ENCODE assay signal across 1 cellular context in the genomic region with DNA sequence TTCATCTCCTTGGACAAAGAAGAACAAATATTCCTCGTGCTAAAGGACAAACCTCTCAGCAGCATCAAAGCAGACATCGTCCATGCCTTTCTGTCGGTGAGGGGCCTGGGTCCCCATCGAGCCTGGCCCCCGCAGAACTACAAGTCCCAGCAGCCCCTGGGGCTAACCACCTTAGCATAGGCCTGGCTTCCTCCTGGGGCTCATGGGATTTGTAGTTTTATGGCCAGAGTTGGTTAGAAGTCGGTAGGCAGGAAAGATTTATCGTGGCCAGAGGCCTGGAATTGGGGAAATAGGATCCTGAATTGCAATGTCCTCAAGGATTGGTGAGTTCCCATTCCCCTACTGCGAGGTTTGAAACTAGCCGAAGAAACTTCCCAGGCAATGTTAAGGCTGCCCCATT.
TF ChIP-seq lines count a peak whose summit lies in the region.

No MANE protein-coding gene starts in this region.

TF ChIP-seq in K562, 482 proteins besides CTCF, POLR2A, EP300 and RAD21 (continues in another document):
- no peak for TF ChIP-seq PCBP2 (IDR thresholded peaks at IDR 0.05; ENCODE audit: low read depth, low read length, poor library complexity, severe bottlenecking)
- 0 out of 2 replicates have a peak, but pooled peaks have one; percentile 31 for TF ChIP-seq CHD2 (IDR thresholded peaks at IDR 0.05; ENCODE audit: low read depth, low read length)
- no peak for TF ChIP-seq NCOA2 (IDR thresholded peaks at IDR 0.05; ENCODE audit: partially characterized antibody in 2 of 2)
- TF ChIP-seq RBM34 (IDR thresholded peaks at IDR 0.05; ENCODE audit: borderline replicate concordance, insufficient read depth, low read length): no peak
- 0 out of 2 replicates have a peak, but pooled peaks have one; percentile 64 for TF ChIP-seq ZNF644 (tag; IDR thresholded peaks at IDR 0.05; ENCODE audit: low read depth)
- TF ChIP-seq ESRRB (CRISPR knock-in tag; IDR thresholded peaks at IDR 0.05; ENCODE audit: borderline replicate concordance): no peak
- TF ChIP-seq, protein P1, sequence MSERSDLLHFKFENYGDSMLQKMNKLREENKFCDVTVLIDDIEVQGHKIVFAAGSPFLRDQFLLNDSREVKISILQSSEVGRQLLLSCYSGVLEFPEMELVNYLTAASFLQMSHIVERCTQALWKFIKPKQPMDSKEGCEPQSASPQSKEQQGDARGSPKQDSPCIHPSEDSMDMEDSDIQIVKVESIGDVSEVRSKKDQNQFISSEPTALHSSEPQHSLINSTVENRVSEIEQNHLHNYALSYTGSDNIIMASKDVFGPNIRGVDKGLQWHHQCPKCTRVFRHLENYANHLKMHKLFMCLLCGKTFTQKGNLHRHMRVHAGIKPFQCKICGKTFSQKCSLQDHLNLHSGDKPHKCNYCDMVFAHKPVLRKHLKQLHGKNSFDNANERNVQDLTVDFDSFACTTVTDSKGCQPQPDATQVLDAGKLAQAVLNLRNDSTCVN (CRISPR knock-in tag; IDR thresholded peaks at IDR 0.05): no peak
- no peak for TF ChIP-seq NR2C1 (IDR thresholded peaks at IDR 0.05)
- peak; percentile 64 for TF ChIP-seq NR2C1 (tag; IDR thresholded peaks at IDR 0.05)
- TF ChIP-seq, protein P2, sequence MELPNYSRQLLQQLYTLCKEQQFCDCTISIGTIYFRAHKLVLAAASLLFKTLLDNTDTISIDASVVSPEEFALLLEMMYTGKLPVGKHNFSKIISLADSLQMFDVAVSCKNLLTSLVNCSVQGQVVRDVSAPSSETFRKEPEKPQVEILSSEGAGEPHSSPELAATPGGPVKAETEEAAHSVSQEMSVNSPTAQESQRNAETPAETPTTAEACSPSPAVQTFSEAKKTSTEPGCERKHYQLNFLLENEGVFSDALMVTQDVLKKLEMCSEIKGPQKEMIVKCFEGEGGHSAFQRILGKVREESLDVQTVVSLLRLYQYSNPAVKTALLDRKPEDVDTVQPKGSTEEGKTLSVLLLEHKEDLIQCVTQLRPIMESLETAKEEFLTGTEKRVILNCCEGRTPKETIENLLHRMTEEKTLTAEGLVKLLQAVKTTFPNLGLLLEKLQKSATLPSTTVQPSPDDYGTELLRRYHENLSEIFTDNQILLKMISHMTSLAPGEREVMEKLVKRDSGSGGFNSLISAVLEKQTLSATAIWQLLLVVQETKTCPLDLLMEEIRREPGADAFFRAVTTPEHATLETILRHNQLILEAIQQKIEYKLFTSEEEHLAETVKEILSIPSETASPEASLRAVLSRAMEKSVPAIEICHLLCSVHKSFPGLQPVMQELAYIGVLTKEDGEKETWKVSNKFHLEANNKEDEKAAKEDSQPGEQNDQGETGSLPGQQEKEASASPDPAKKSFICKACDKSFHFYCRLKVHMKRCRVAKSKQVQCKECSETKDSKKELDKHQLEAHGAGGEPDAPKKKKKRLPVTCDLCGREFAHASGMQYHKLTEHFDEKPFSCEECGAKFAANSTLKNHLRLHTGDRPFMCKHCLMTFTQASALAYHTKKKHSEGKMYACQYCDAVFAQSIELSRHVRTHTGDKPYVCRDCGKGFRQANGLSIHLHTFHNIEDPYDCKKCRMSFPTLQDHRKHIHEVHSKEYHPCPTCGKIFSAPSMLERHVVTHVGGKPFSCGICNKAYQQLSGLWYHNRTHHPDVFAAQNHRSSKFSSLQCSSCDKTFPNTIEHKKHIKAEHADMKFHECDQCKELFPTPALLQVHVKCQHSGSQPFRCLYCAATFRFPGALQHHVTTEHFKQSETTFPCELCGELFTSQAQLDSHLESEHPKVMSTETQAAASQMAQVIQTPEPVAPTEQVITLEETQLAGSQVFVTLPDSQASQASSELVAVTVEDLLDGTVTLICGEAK (IDR thresholded peaks at IDR 0.05): peak; percentile 54
- TF ChIP-seq, protein P2 (CRISPR knock-in tag; IDR thresholded peaks at IDR 0.05): no peak
- no peak for TF ChIP-seq TSC22D4 (tag; IDR thresholded peaks at IDR 0.05)
- no peak for TF ChIP-seq POLR3G (IDR thresholded peaks at IDR 0.05; ENCODE audit: extremely low read depth, insufficient read length, insufficient replicate concordance)
- 0 out of 2 replicates have a peak, but pooled peaks have one; percentile 19 for TF ChIP-seq ELF1 (tag; IDR thresholded peaks at IDR 0.05)
- TF ChIP-seq ASH1L (IDR thresholded peaks at IDR 0.05; ENCODE audit: borderline replicate concordance, low read depth, partially characterized antibody): no peak
- peak; percentile 89 for TF ChIP-seq MBD2 (IDR thresholded peaks at IDR 0.05; ENCODE audit: borderline replicate concordance, low read depth)
- no peak for TF ChIP-seq ZZZ3 (IDR thresholded peaks at IDR 0.05)
- no peak for TF ChIP-seq CCAR2 (IDR thresholded peaks at IDR 0.05; ENCODE audit: low read depth, low read length)
- TF ChIP-seq CHD1 (IDR thresholded peaks at IDR 0.05; ENCODE audit: low read length): no peak
- no peak for TF ChIP-seq NR1H2 (CRISPR knock-in tag; IDR thresholded peaks at IDR 0.05)
- TF ChIP-seq NFE2 (IDR thresholded peaks at IDR 0.05; ENCODE audit: low read depth): no peak
- peak; percentile 68; the same call in 1 of the 2 replicates for TF ChIP-seq POLR2AphosphoS2 (IDR thresholded peaks at IDR 0.05; ENCODE audit: low read length)
- TF ChIP-seq L3MBTL2 (IDR thresholded peaks at IDR 0.05): peak; percentile 17; the same call in 1 of the 2 replicates
- TF ChIP-seq ZNF143 (CRISPR knock-in tag; IDR thresholded peaks at IDR 0.05): peak; percentile 98
- TF ChIP-seq CXXC5 (CRISPR knock-in tag; IDR thresholded peaks at IDR 0.05): 0 out of 2 replicates have a peak, but pooled peaks have one; percentile 15
- TF ChIP-seq, protein P3, sequence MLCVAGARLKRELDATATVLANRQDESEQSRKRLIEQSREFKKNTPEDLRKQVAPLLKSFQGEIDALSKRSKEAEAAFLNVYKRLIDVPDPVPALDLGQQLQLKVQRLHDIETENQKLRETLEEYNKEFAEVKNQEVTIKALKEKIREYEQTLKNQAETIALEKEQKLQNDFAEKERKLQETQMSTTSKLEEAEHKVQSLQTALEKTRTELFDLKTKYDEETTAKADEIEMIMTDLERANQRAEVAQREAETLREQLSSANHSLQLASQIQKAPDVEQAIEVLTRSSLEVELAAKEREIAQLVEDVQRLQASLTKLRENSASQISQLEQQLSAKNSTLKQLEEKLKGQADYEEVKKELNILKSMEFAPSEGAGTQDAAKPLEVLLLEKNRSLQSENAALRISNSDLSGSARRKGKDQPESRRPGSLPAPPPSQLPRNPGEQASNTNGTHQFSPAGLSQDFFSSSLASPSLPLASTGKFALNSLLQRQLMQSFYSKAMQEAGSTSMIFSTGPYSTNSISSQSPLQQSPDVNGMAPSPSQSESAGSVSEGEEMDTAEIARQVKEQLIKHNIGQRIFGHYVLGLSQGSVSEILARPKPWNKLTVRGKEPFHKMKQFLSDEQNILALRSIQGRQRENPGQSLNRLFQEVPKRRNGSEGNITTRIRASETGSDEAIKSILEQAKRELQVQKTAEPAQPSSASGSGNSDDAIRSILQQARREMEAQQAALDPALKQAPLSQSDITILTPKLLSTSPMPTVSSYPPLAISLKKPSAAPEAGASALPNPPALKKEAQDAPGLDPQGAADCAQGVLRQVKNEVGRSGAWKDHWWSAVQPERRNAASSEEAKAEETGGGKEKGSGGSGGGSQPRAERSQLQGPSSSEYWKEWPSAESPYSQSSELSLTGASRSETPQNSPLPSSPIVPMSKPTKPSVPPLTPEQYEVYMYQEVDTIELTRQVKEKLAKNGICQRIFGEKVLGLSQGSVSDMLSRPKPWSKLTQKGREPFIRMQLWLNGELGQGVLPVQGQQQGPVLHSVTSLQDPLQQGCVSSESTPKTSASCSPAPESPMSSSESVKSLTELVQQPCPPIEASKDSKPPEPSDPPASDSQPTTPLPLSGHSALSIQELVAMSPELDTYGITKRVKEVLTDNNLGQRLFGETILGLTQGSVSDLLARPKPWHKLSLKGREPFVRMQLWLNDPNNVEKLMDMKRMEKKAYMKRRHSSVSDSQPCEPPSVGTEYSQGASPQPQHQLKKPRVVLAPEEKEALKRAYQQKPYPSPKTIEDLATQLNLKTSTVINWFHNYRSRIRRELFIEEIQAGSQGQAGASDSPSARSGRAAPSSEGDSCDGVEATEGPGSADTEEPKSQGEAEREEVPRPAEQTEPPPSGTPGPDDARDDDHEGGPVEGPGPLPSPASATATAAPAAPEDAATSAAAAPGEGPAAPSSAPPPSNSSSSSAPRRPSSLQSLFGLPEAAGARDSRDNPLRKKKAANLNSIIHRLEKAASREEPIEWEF (CRISPR knock-in tag; IDR thresholded peaks at IDR 0.05): no peak
- TF ChIP-seq ZNF431 (CRISPR knock-in tag; IDR thresholded peaks at IDR 0.05): no peak
- no peak for TF ChIP-seq GTF2F1 (IDR thresholded peaks at IDR 0.05; ENCODE audit: low read depth, low read length)
- no peak for TF ChIP-seq COPS2 (conservative IDR thresholded peaks at IDR 0.05)
- TF ChIP-seq, protein P4, sequence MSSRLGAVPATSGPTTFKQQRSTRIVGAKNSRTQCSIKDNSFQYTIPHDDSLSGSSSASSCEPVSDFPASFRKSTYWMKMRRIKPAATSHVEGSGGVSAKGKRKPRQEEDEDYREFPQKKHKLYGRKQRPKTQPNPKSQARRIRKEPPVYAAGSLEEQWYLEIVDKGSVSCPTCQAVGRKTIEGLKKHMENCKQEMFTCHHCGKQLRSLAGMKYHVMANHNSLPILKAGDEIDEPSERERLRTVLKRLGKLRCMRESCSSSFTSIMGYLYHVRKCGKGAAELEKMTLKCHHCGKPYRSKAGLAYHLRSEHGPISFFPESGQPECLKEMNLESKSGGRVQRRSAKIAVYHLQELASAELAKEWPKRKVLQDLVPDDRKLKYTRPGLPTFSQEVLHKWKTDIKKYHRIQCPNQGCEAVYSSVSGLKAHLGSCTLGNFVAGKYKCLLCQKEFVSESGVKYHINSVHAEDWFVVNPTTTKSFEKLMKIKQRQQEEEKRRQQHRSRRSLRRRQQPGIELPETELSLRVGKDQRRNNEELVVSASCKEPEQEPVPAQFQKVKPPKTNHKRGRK (tag; IDR thresholded peaks at IDR 0.05): no peak
- TF ChIP-seq ZNF436 (CRISPR knock-in tag; IDR thresholded peaks at IDR 0.05): no peak
- TF ChIP-seq, protein P5, sequence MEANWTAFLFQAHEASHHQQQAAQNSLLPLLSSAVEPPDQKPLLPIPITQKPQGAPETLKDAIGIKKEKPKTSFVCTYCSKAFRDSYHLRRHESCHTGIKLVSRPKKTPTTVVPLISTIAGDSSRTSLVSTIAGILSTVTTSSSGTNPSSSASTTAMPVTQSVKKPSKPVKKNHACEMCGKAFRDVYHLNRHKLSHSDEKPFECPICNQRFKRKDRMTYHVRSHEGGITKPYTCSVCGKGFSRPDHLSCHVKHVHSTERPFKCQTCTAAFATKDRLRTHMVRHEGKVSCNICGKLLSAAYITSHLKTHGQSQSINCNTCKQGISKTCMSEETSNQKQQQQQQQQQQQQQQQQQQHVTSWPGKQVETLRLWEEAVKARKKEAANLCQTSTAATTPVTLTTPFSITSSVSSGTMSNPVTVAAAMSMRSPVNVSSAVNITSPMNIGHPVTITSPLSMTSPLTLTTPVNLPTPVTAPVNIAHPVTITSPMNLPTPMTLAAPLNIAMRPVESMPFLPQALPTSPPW (CRISPR knock-in tag; IDR thresholded peaks at IDR 0.05): peak; percentile 51; the same call in 1 of the 2 replicates
- no peak for TF ChIP-seq ZNF347 (CRISPR knock-in tag; IDR thresholded peaks at IDR 0.05; ENCODE audit: low read depth)
- TF ChIP-seq, protein P6, sequence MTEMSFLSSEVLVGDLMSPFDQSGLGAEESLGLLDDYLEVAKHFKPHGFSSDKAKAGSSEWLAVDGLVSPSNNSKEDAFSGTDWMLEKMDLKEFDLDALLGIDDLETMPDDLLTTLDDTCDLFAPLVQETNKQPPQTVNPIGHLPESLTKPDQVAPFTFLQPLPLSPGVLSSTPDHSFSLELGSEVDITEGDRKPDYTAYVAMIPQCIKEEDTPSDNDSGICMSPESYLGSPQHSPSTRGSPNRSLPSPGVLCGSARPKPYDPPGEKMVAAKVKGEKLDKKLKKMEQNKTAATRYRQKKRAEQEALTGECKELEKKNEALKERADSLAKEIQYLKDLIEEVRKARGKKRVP (CRISPR knock-in tag; IDR thresholded peaks at IDR 0.05): no peak
- TF ChIP-seq ZNF121 (CRISPR knock-in tag; conservative IDR thresholded peaks at IDR 0.05): no peak
- TF ChIP-seq, protein P7, sequence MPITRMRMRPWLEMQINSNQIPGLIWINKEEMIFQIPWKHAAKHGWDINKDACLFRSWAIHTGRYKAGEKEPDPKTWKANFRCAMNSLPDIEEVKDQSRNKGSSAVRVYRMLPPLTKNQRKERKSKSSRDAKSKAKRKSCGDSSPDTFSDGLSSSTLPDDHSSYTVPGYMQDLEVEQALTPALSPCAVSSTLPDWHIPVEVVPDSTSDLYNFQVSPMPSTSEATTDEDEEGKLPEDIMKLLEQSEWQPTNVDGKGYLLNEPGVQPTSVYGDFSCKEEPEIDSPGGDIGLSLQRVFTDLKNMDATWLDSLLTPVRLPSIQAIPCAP (CRISPR knock-in tag; IDR thresholded peaks at IDR 0.05; ENCODE audit: borderline replicate concordance): no peak
- no peak for TF ChIP-seq XRCC3 (IDR thresholded peaks at IDR 0.05)
